In the genomic region with DNA sequence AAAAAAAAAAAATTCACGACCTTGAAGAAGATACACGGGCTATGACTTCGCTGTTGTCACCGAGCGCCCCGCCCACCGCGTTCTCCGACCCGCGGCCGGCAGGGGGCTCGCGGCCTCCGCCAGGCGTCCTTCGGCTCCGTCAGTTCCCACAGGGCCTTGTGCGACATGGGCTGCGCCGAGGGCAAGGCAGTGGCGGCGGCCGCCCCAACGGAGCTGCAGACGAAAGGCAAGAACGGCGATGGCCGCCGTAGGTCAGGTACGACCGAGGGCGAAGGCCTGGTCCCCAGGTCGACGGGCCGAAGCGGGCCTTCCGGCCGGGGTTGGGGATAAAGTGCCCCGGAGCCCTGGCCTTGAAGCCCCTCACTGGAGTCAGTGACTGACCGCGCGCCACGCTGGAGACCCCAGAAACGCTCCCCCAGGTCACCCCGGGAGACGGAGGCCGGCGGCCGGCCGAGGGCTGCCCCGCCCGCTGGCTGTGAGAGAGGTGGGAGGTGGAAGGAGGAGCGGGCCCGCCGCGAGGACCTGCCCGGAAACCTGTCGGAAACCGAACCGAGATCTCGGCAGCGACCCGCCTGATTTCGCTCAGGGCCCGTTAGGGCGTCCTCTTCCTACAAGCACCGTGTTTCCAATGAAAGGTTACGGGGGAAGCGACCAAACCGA, we compare ENCODE assay signal across 8 cellular contexts. TPM values are rescaled to one million over a fixed set of nuclear protein-coding genes. Genes with fewer than 3 reads are reported as not detected.
A peak's percentile ranks its signal among the peaks of the same experiment; 100 is the strongest.
DNase-seq lines count a peak whose midpoint lies in the region; ATAC-seq and TF ChIP-seq lines count a peak whose summit lies in the region.

Gene TXNRD1, plus strand, starts transcription at position 142 of the 660 bp plus-strand sequence. Its CDS starts 24 bp downstream, at position 166.

- DNase-seq in NK-92 treated with Interleukin-12 subunit alpha and Interleukin-12 subunit beta, amount 100 ng/mL, for 24 hours (lab: John Stamatoyannopoulos, UW) = peak; percentile 36
- DNase-seq in NK-92 (lab: John Stamatoyannopoulos, UW; ENCODE audit: unreplicated experiment) = no peak
- peak; percentile 74 for DNase-seq in RWPE2 (ENCODE audit: low spot score)
- DNase-seq in activated naive CD4-positive, alpha-beta T cell (lab: John Stamatoyannopoulos, UW) = peak; percentile 34 to 82 (median 65)
- no peak for DNase-seq in glomerular endothelial cell (ENCODE audit: extremely low read depth, low read depth, low spot score)
- no peak for DNase-seq in occipital lobe (lab: John Stamatoyannopoulos, UW)
- DNase-seq in substantia nigra (lab: John Stamatoyannopoulos, UW) = peak in 42 of 49 donors; percentile 6 to 72 (median 34)

- peak within 1 kb of the TSS; percentile 30 for H3K4me3 ChIP-seq in RWPE2 (ENCODE audit: severe bottlenecking)

- peak; percentile 74 for ATAC-seq in HG03060 (IDR thresholded peaks at IDR 0.05; ENCODE audit: low read depth, unreplicated experiment)
- ATAC-seq in RWPE2 (ENCODE audit: low read depth) = peak; percentile 59

- H3K36me3 ChIP-seq in RWPE2 (ENCODE audit: low read depth) = no peaks in the 10 kb centered on the region

- H3K9me3 ChIP-seq in RWPE2 (ENCODE audit: severe bottlenecking) = no peaks in the 10 kb centered on the region

- H3K27ac ChIP-seq in RWPE2 (ENCODE audit: poor library complexity, severe bottlenecking) = no peak within 1 kb of the TSS
- H3K27ac ChIP-seq in substantia nigra (ENCODE audit: low read depth, low read length, poor library complexity, severe bottlenecking) = no peak within 1 kb of the TSS

- peak; percentile 95 for TF ChIP-seq CTCF in RWPE2 (IDR thresholded peaks at IDR 0.05; ENCODE audit: poor library complexity, severe bottlenecking)

- peaks cover 17% of the 10 kb centered on the region for H3K4me1 ChIP-seq in RWPE2 (ENCODE audit: insufficient read depth, poor library complexity, severe bottlenecking)

- no peaks in the 10 kb centered on the region for H3K27me3 ChIP-seq in RWPE2 (ENCODE audit: insufficient read depth, poor library complexity, severe bottlenecking)

RNA-seq across cellular contexts. Expression of gene TXNRD1, which starts in this region (rescaled TPM):
- total RNA-seq in glomerular endothelial cell = 171 and 346 TPM in 2 replicates
- 102 TPM for total RNA-seq in occipital lobe

Comparison
In these comparisons a context has a peak if more than half of its experiments do, and no peak if none do; other contexts are left out.
1. DNase-seq: peak in NK-92 treated with Interleukin-12 subunit alpha and Interleukin-12 subunit beta, amount 100 ng/mL, for 24 hours (single experiment), RWPE2 (single experiment), activated naive CD4-positive, alpha-beta T cell (4 of 4) and substantia nigra (42 of 49); none in NK-92 (single experiment), glomerular endothelial cell (single experiment) and occipital lobe (single experiment).